Comparison of ENCODE assay signal across 27 cellular contexts in the genomic region with DNA sequence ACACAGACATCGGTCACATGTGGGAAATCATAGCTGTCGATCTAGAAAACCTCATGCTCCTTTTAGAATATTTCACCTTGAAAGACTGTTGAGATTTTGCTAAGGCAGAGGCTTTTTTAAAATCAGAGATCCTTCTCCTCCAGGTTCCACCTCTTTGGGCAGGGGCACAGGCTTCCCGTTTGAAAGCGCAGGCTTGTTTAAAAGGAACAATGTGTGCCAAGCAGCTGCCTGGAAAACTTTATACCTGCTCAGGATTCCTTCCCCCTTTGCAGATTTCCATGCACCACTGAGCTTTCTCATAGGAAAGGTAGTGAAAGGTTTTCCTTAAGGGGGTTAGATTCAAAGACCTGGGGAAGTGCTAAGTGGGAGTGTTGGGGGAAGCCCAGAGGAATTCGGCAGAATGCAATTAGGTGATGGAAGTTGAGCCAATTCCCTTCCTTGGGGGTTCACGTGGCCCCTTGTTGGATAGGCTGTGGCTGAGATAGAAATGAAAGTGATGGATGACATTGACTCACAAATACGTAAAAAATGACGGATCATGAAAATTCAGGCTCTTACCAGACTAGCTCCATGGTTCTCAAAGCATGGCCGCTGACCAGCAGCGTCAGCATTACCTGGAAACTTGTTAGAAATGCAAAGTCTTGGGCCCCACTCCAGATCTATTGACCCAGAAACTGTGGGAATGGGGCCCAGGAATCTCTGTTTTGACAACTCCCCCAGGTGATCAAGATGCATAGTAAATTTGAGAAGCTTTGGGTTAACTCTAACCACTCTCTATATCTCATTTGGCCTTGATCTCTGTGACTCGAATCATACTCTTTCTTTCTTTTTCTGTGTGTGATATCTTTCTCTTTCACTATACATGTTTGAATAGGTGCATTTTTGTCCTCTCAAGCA.
"Had no signal": no experiment of that assay in that cellular context is flagged by ENCODE, and none has a peak within 500 bp of the region (broad histone marks: within the 10 kb centered on the region; RNA-seq: fewer than 3 reads in every experiment).

No MANE protein-coding gene starts in this region.

- H3K27me3 ChIP-seq: left lung, right atrium auricular region, right lobe of liver, stomach, testis, tibial artery, upper lobe of right lung had no signal

- H3K27ac ChIP-seq: left lung, lower lobe of right lung, right atrium auricular region, right lobe of liver, stomach, testis, tibial artery, upper lobe of right lung had no signal

- H3K36me3 Mint-ChIP-seq: immature natural killer cell; naive B cell; natural killer cell; stimulated activated naive B cell treated with anti-CD40 and anti-IgM and Interleukin-4, amounts not matched to agents 10 μg/mL and 1 μg/mL and 100 μg/mL, for 72 hours had no signal

- H3K9me3 Mint-ChIP-seq: immature natural killer cell; naive B cell; natural killer cell; neural crest cell; stimulated activated naive B cell treated with anti-CD40 and anti-IgM and Interleukin-4, amounts not matched to agents 10 μg/mL and 1 μg/mL and 100 μg/mL, for 72 hours had no signal

- H3K4me1 Mint-ChIP-seq: immature natural killer cell; naive B cell; natural killer cell; neural crest cell; stimulated activated naive B cell treated with anti-CD40 and anti-IgM and Interleukin-4, amounts not matched to agents 10 μg/mL and 1 μg/mL and 100 μg/mL, for 72 hours had no signal

- H3K9me3 ChIP-seq: left lung, lower lobe of right lung, right atrium auricular region, right lobe of liver, stomach, testis, tibial artery, upper lobe of right lung had no signal

- H3K4me3 ChIP-seq: left lung, lower lobe of right lung, right atrium auricular region, right lobe of liver, stomach, testis, tibial artery, upper lobe of right lung had no signal

- H3K4me1 ChIP-seq: left lung, lower lobe of right lung, right lobe of liver, stomach, testis, tibial artery, upper lobe of right lung had no signal

- H3K36me3 ChIP-seq: left lung, lower lobe of right lung, right lobe of liver, upper lobe of right lung had no signal

- H3K27ac Mint-ChIP-seq: immature natural killer cell; naive B cell; natural killer cell; progenitor cell of endocrine pancreas; stimulated activated naive B cell treated with anti-CD40 and anti-IgM and Interleukin-4, amounts not matched to agents 10 μg/mL and 1 μg/mL and 100 μg/mL, for 72 hours had no signal

- DNase-seq: head of caudate nucleus; hypothalamus; immature natural killer cell; kidney; left colon; left lung; lower lobe of right lung; mammary epithelial cell; mesenchymal stem cell; naive B cell; natural killer cell; nucleus accumbens; right lobe of liver; stimulated activated CD4-positive, alpha-beta T cell treated with anti-CD3 and anti-CD28 coated beads, Interleukin-12 subunit alpha, Interleukin-12 subunit beta, amount 100 ng/mL, for 4 hours; stimulated activated CD4-positive, alpha-beta T cell treated with anti-CD3 and anti-CD28 coated beads, Interleukin-15, amount 100 ng/mL, for 24 hours; stimulated activated CD4-positive, alpha-beta T cell treated with anti-CD3 and anti-CD28 coated beads, Interleukin-2, amount 100 ng/mL, for 24 hours; stimulated activated CD4-positive, alpha-beta T cell treated with anti-CD3 and anti-CD28 coated beads, Interleukin-4, amount 100 ng/mL, for 1 hour; stimulated activated naive B cell treated with anti-CD40 and anti-IgM and Interleukin-4, amounts not matched to agents 10 μg/mL and 1 μg/mL and 100 μg/mL, for 72 hours; stimulated activated naive CD8-positive, alpha-beta T cell treated with anti-CD3 and anti-CD28 coated beads, Interleukin-15, Interleukin-2, amounts not matched to agents 100 U/mL and 50 U/mL, for 24 hours; stomach; testis; tibial artery; upper lobe of right lung had no signal

- H3K4me3 Mint-ChIP-seq: immature natural killer cell; naive B cell; natural killer cell; neural crest cell; stimulated activated naive B cell treated with anti-CD40 and anti-IgM and Interleukin-4, amounts not matched to agents 10 μg/mL and 1 μg/mL and 100 μg/mL, for 72 hours had no signal

- FAIRE-seq: islet of Langerhans, kidney had no signal

- ATAC-seq: left colon; left lung; lower lobe of right lung; natural killer cell; right lobe of liver; stimulated activated naive B cell treated with anti-CD40 and anti-IgM and Interleukin-4, amounts not matched to agents 10 μg/mL and 1 μg/mL and 100 μg/mL, for 72 hours; stimulated activated naive CD8-positive, alpha-beta T cell treated with anti-CD3 and anti-CD28 coated beads, Interleukin-15, Interleukin-2, amounts not matched to agents 100 U/mL and 50 U/mL, for 24 hours; upper lobe of right lung had no signal
